Comparison of ENCODE assay signal across 20 cellular contexts in genomic region chr1:31822766-31823165, GRCh38. TPM values are rescaled to one million over a fixed set of nuclear protein-coding genes. Genes with fewer than 3 reads are reported as not detected.
A peak's percentile ranks its signal among the peaks of the same experiment; 100 is the strongest.
DNase-seq lines count a peak whose midpoint lies in the region; ATAC-seq and TF ChIP-seq lines count a peak whose summit lies in the region.
"Had no signal": no experiment of that assay in that cellular context is flagged by ENCODE, and none has a peak within 500 bp of the region (broad histone marks: within the 10 kb centered on the region; RNA-seq: fewer than 3 reads in every experiment).

No MANE protein-coding gene starts in this region.

- H3K27ac ChIP-seq in caudate nucleus (ENCODE audit: low read depth, low read length), result peak overlapping the region; percentile 82
- no peak overlapping the region for H3K27ac ChIP-seq in ascending aorta
- H3K27ac ChIP-seq: SK-N-MC, tibial nerve had no signal

- H3K9me3 ChIP-seq in ascending aorta, result no peaks in the 10 kb centered on the region
- H3K9me3 ChIP-seq: tibial nerve had no signal

- ATAC-seq in GM18519 (IDR thresholded peaks at IDR 0.05; ENCODE audit: low FRiP score, unreplicated experiment) (no peak), GM21526 (IDR thresholded peaks at IDR 0.05; ENCODE audit: low FRiP score, unreplicated experiment) (no peak)
- ATAC-seq: natural killer cell treated with Interleukin-12 subunit alpha and Interleukin-12 subunit beta and Interleukin-15 and Interleukin-18, amount 100 ng/mL, for 72 hours; stimulated activated memory B cell treated with anti-CD40 and anti-IgM and Interleukin-4, amounts not matched to agents 10 μg/mL and 1 μg/mL and 100 μg/mL, for 72 hours had no signal

- intact Hi-C loops in ascending aorta (cut with DNase I), result no loop called here

- no peaks in the 10 kb centered on the region for H3K4me1 ChIP-seq in ascending aorta

- H3K27me3 ChIP-seq in ascending aorta, result no peaks in the 10 kb centered on the region
- H3K27me3 ChIP-seq: tibial nerve had no signal

- H3K36me3 ChIP-seq in ascending aorta, result no peaks in the 10 kb centered on the region
- H3K36me3 ChIP-seq: tibial nerve had no signal

- TF ChIP-seq CTCF in ascending aorta (IDR thresholded peaks at IDR 0.05), result no peak

- DNase-seq in Ammon's horn (ENCODE audit: low spot score), result peak; percentile 86
- peak in 38 of 61 donors; percentile 21 to 83 (median 38) for DNase-seq in caudate nucleus (lab: John Stamatoyannopoulos, UW)
- peak; percentile 61 for DNase-seq in inferior parietal cortex (ENCODE audit: extremely low spot score)
- peak; percentile 94 for DNase-seq in pons (ENCODE audit: low spot score)
- DNase-seq in ascending aorta (ENCODE audit: low spot score in 2 of 2), result no peak
- DNase-seq in activated CD4-positive, alpha-beta T cell treated with anti-CD3 and anti-CD28 coated beads for 48 hours, result no peak
- DNase-seq: ACHN; activated CD4-positive, alpha-beta T cell treated with anti-CD3 and anti-CD28 coated beads for 1 hour; CD4-positive, alpha-beta T cell; DMS79 treated with DMSO at 0.1 percent for 48 hours; NCI-H1694; NCI-H345; T1000 had no signal

- no peak overlapping the region for H3K4me3 ChIP-seq in ascending aorta
- H3K4me3 ChIP-seq: lung, SK-N-MC, tibial nerve had no signal

RNA-seq across cellular contexts. Expression of gene SPOCD1, which starts 6.9 kb away (rescaled TPM):
- total RNA-seq in ascending aorta, result 30.7 TPM
- total RNA-seq: natural killer cell treated with Interleukin-12 subunit alpha and Interleukin-12 subunit beta and Interleukin-15 and Interleukin-18, amount 100 ng/mL, for 72 hours had no signal

RNA-seq across cellular contexts. Expression of gene ADGRB2, which starts 58.6 kb away (rescaled TPM):
- 1.9 TPM for total RNA-seq in ascending aorta

Comparison
In these comparisons a context has a peak if more than half of its experiments do, and no peak if none do; other contexts are left out.
1. DNase-seq: peak in Ammon's horn (single experiment), caudate nucleus (38 of 61), inferior parietal cortex (single experiment) and pons (single experiment); none in ascending aorta (0 of 2) and activated CD4-positive, alpha-beta T cell treated with anti-CD3 and anti-CD28 coated beads for 48 hours (single experiment).